In the genomic region with DNA sequence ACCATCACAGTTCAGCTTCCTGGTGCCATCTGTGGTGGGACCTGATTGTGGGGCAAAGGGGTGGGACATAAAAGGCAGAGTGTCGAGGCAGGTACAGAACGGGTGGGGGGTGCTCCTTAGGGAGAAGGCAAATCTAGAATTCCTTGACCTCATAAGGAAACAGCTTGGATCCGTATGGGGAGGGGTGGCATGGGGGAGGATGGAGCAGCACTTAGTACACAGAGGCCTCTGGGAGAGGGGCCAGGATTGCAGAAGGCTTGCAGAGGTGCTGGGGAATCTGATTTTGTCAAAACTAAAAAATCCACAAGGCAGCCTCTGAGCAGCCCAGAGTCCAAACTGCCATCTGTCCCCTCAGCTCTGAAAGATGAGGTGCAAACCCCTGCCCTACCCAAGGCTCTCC, we compare ENCODE assay signal across 18 cellular contexts. TPM values are rescaled to one million over a fixed set of nuclear protein-coding genes. Genes with fewer than 3 reads are reported as not detected.
DNase-seq lines count a peak whose midpoint lies in the region; ATAC-seq and TF ChIP-seq lines count a peak whose summit lies in the region.
"Had no signal": no experiment of that assay in that cellular context is flagged by ENCODE, and none has a peak within 500 bp of the region (broad histone marks: within the 10 kb centered on the region; RNA-seq: fewer than 3 reads in every experiment).

No MANE protein-coding gene starts in this region.

- in situ Hi-C loops in transverse colon (cut with MboI; ENCODE audit: low pct_ligation_motif_present in 1 of 4, low pct_unique_long_range_greater_than_20kb in 1 of 4, low sequenced_read_pairs in 3 of 4) = no loop called here

- H3K9me3 ChIP-seq in gastroesophageal sphincter = no peaks in the 10 kb centered on the region
- no peaks in the 10 kb centered on the region for H3K9me3 ChIP-seq in transverse colon
- H3K9me3 ChIP-seq: testis had no signal

- H3K4me1 ChIP-seq in gastroesophageal sphincter = peaks cover 0 to 57% (median 11%) of the 10 kb centered on the region in 3 donors
- peaks cover 0 to 36% (median 15%) of the 10 kb centered on the region in 4 donors for H3K4me1 ChIP-seq in transverse colon
- H3K4me1 ChIP-seq: testis had no signal

- DNase-seq in activated naive CD4-positive, alpha-beta T cell (lab: John Stamatoyannopoulos, UW) = no peak
- DNase-seq in activated CD4-positive, alpha-beta memory T cell treated with anti-CD3 and anti-CD28 coated beads, Interleukin-2, amount 10 ng/mL, durations not matched to agents 7 days and 5 days = no peak
- DNase-seq in transverse colon = no peak
- DNase-seq in stimulated activated naive CD4-positive, alpha-beta T cell (lab: John Stamatoyannopoulos, UW) = no peak
- DNase-seq in activated CD4-positive, alpha-beta T cell treated with anti-CD3 and anti-CD28 coated beads, Interleukin-2, amount 50 U/mL, for 4 hours = no peak
- DNase-seq: activated effector memory CD4-positive, alpha-beta T cell treated with anti-CD3 and anti-CD28 coated beads, Interleukin-2, amount 50 U/mL, for 16 hours; cerebellar nuclear complex; hypothalamus; NCI-H1092 treated with DMSO at 0.1 percent for 48 hours; NCI-H2227 treated with DMSO at 0.1 percent for 48 hours; spleen; testis had no signal

- intact Hi-C loops in transverse colon (cut with DNase I; ENCODE audit: low total_unique reads) = no loop called here

- 75% methylated on average over 2 of the region's 3 CpGs; no CpG with 5 or more reads in 1 of the 2 donors for WGBS in gastroesophageal sphincter (ENCODE audit: low coverage in 1 of 2), 2 donors
- WGBS in transverse colon (ENCODE audit: low coverage in 1 of 2), 2 donors = 67% methylated on average over 3 of the region's 3 CpGs; no CpG with 5 or more reads in 1 of the 2 donors

- no peaks in the 10 kb centered on the region for H3K27me3 ChIP-seq in gastroesophageal sphincter
- peaks cover 5% of the 10 kb centered on the region for H3K27me3 ChIP-seq in transverse colon
- H3K27me3 ChIP-seq: spleen, testis had no signal

- peak; percentile 3 for ATAC-seq in gastroesophageal sphincter
- ATAC-seq in HG02973 (IDR thresholded peaks at IDR 0.05; ENCODE audit: unreplicated experiment) = no peak
- ATAC-seq: left lobe of liver had no signal

- no peaks in the 10 kb centered on the region for H3K9me3 Mint-ChIP-seq in activated naive CD4-positive, alpha-beta T cell treated with anti-CD3 and anti-CD28 coated beads, Interleukin-2, amount 50 U/mL, for 24 hours
- H3K9me3 Mint-ChIP-seq in activated CD4-positive, alpha-beta memory T cell treated with anti-CD3 and anti-CD28 coated beads, Interleukin-2, amount 10 ng/mL, durations not matched to agents 7 days and 5 days = no peaks in the 10 kb centered on the region

- TF ChIP-seq EP300 in gastroesophageal sphincter (IDR thresholded peaks at IDR 0.05) = no peak
- TF ChIP-seq EP300 in transverse colon (IDR thresholded peaks at IDR 0.05; ENCODE audit: low read depth) = no peak

- H3K27ac ChIP-seq in gastroesophageal sphincter (peak overlapping the region; percentile 94 to 100 (median 98)), transverse colon (peak overlapping the region; percentile 95 to 99 (median 97))
- H3K27ac ChIP-seq: neural progenitor cell had no signal

- H3K4me1 Mint-ChIP-seq in activated naive CD4-positive, alpha-beta T cell treated with anti-CD3 and anti-CD28 coated beads, Interleukin-2, amount 50 U/mL, for 24 hours = peaks cover 22% of the 10 kb centered on the region
- peaks cover 41% of the 10 kb centered on the region for H3K4me1 Mint-ChIP-seq in activated CD4-positive, alpha-beta memory T cell treated with anti-CD3 and anti-CD28 coated beads, Interleukin-2, amount 10 ng/mL, durations not matched to agents 7 days and 5 days

- H3K4me3 Mint-ChIP-seq in activated naive CD4-positive, alpha-beta T cell treated with anti-CD3 and anti-CD28 coated beads, Interleukin-2, amount 50 U/mL, for 24 hours = peak overlapping the region; percentile 7
- no peak overlapping the region for H3K4me3 Mint-ChIP-seq in activated CD4-positive, alpha-beta memory T cell treated with anti-CD3 and anti-CD28 coated beads, Interleukin-2, amount 10 ng/mL, durations not matched to agents 7 days and 5 days
- H3K4me3 Mint-ChIP-seq: neural progenitor cell had no signal

- H3K36me3 Mint-ChIP-seq in activated naive CD4-positive, alpha-beta T cell treated with anti-CD3 and anti-CD28 coated beads, Interleukin-2, amount 50 U/mL, for 24 hours = peaks cover 6% of the 10 kb centered on the region
- H3K36me3 Mint-ChIP-seq in activated CD4-positive, alpha-beta memory T cell treated with anti-CD3 and anti-CD28 coated beads, Interleukin-2, amount 10 ng/mL, durations not matched to agents 7 days and 5 days (ENCODE audit: low read depth) = peaks cover 2% of the 10 kb centered on the region
- H3K36me3 Mint-ChIP-seq: neural progenitor cell had no signal

- CTCF ChIA-PET in activated CD4-positive, alpha-beta memory T cell treated with anti-CD3 and anti-CD28 coated beads, Interleukin-2, amount 10 ng/mL, durations not matched to agents 7 days and 5 days (lab: Charles Lee) = no interaction called here

- H3K36me3 ChIP-seq in gastroesophageal sphincter (peaks cover 0 to 5% of the 10 kb centered on the region in 2 donors), transverse colon (no peaks in the 10 kb centered on the region)
- H3K36me3 ChIP-seq: neural progenitor cell had no signal

- TF ChIP-seq CTCF in gastroesophageal sphincter (IDR thresholded peaks at IDR 0.05) (no peak), transverse colon (IDR thresholded peaks at IDR 0.05) (no peak)

- H3K4me3 ChIP-seq in gastroesophageal sphincter = no peak overlapping the region
- H3K4me3 ChIP-seq in transverse colon = no peak overlapping the region
- H3K4me3 ChIP-seq: neural progenitor cell, spleen, testis had no signal

- H3K27ac Mint-ChIP-seq in activated naive CD4-positive, alpha-beta T cell treated with anti-CD3 and anti-CD28 coated beads, Interleukin-2, amount 50 U/mL, for 24 hours = no peak overlapping the region
- H3K27ac Mint-ChIP-seq in activated CD4-positive, alpha-beta memory T cell treated with anti-CD3 and anti-CD28 coated beads, Interleukin-2, amount 10 ng/mL, durations not matched to agents 7 days and 5 days = peak overlapping the region; percentile 35
- H3K27ac Mint-ChIP-seq: neural progenitor cell had no signal

- H3K27me3 Mint-ChIP-seq in activated naive CD4-positive, alpha-beta T cell treated with anti-CD3 and anti-CD28 coated beads, Interleukin-2, amount 50 U/mL, for 24 hours = no peaks in the 10 kb centered on the region
- no peaks in the 10 kb centered on the region for H3K27me3 Mint-ChIP-seq in activated CD4-positive, alpha-beta memory T cell treated with anti-CD3 and anti-CD28 coated beads, Interleukin-2, amount 10 ng/mL, durations not matched to agents 7 days and 5 days
- H3K27me3 Mint-ChIP-seq: IgD-negative memory B cell had no signal

- POLR2A ChIA-PET in activated CD4-positive, alpha-beta memory T cell treated with anti-CD3 and anti-CD28 coated beads, Interleukin-2, amount 10 ng/mL, durations not matched to agents 7 days and 5 days (lab: Charles Lee) = interaction anchor here (0.9 kb wide), 1 partner anchor 450 kb away, joined by 3 read pairs; no protein-coding TSS in a partner anchor

- TF ChIP-seq POLR2A in gastroesophageal sphincter (IDR thresholded peaks at IDR 0.05) = no peak
- TF ChIP-seq POLR2A in transverse colon (IDR thresholded peaks at IDR 0.05) = no peak

RNA-seq across cellular contexts. Expression of a gene that starts 2.3 kb away (rescaled TPM):
- total RNA-seq in activated CD4-positive, alpha-beta memory T cell treated with anti-CD3 and anti-CD28 coated beads, Interleukin-2, amount 10 ng/mL, durations not matched to agents 7 days and 5 days = 10 to 100 TPM; 65.5 to 66.0 TPM
- total RNA-seq in gastroesophageal sphincter (10 to 100 TPM; 41.0 to 58.6 (median 50.6) TPM), transverse colon (10 to 100 TPM; 27.3 to 89.8 (median 55.5) TPM)

RNA-seq across cellular contexts. Expression of a gene that starts 2.3 kb away (rescaled TPM):
- total RNA-seq in activated CD4-positive, alpha-beta memory T cell treated with anti-CD3 and anti-CD28 coated beads, Interleukin-2, amount 10 ng/mL, durations not matched to agents 7 days and 5 days = 1,000 to 10,000 TPM; 1,571 to 1,579 TPM
- total RNA-seq in gastroesophageal sphincter (over 10,000 TPM in 1 of 4 donors, 1,000 to 10,000 TPM in 3; 7,815 to 15,318 (median 8,757) TPM), transverse colon (1,000 to 10,000 TPM in 2 of 4 donors, 100 to 1,000 TPM in 2; 632 to 3,163 (median 1,262) TPM)

RNA-seq across cellular contexts. Expression of a gene that starts 21.4 kb away (rescaled TPM):
- total RNA-seq in activated CD4-positive, alpha-beta memory T cell treated with anti-CD3 and anti-CD28 coated beads, Interleukin-2, amount 10 ng/mL, durations not matched to agents 7 days and 5 days = 1,000 to 10,000 TPM; 2,958 to 2,962 TPM
- total RNA-seq in gastroesophageal sphincter = 1,000 to 10,000 TPM; 3,970 to 7,427 (median 5,392) TPM
- 1,000 to 10,000 TPM; 1,352 to 4,861 (median 3,415) TPM for total RNA-seq in transverse colon

RNA-seq across cellular contexts. Expression of a gene that starts 32.3 kb away (rescaled TPM):
- total RNA-seq in activated CD4-positive, alpha-beta memory T cell treated with anti-CD3 and anti-CD28 coated beads, Interleukin-2, amount 10 ng/mL, durations not matched to agents 7 days and 5 days = 10 to 100 TPM; 23.3 to 23.7 TPM
- 10 to 100 TPM; 11.1 to 29.3 (median 22.3) TPM for total RNA-seq in gastroesophageal sphincter
- 100 to 1,000 TPM in 1 of 4 donors, 10 to 100 TPM in 3; 15.9 to 156 (median 36.9) TPM for total RNA-seq in transverse colon

RNA-seq across cellular contexts. Expression of a gene that starts 34.6 kb away (rescaled TPM):
- total RNA-seq in activated CD4-positive, alpha-beta memory T cell treated with anti-CD3 and anti-CD28 coated beads, Interleukin-2, amount 10 ng/mL, durations not matched to agents 7 days and 5 days = 10 to 100 TPM; 93.7 to 93.9 TPM
- total RNA-seq in gastroesophageal sphincter (10 to 100 TPM; 11.7 to 54.5 (median 24.4) TPM), transverse colon (100 to 1,000 TPM in 2 of 4 donors, 10 to 100 TPM in 2; 46.7 to 495 (median 101) TPM)
